12 cellular contexts compared by ENCODE assay signal in genomic region chr2:137963535-137964065, GRCh38. TPM values are rescaled to one million over a fixed set of nuclear protein-coding genes. Genes with fewer than 3 reads are reported as not detected.
DNase-seq lines count a peak whose midpoint lies in the region; ATAC-seq, FAIRE-seq and TF ChIP-seq lines count a peak whose summit lies in the region.
"Had no signal": no experiment of that assay in that cellular context is flagged by ENCODE, and none has a peak within 500 bp of the region (broad histone marks: within the 10 kb centered on the region; RNA-seq: fewer than 3 reads in every experiment).

No MANE protein-coding gene starts in this region.

- TF ChIP-seq POLR2A in suprapubic skin (IDR thresholded peaks at IDR 0.05) = no peak

- WGBS in mesodermal cell (ENCODE audit: insufficient coverage in 2 of 2), 2 experiments = 57 to 60% methylated on average over 7 to 8 of the region's 9 CpGs
- 63% methylated on average over 9 of the region's 9 CpGs for WGBS in suprapubic skin

- DNase-seq in KBM-7 = peak; percentile 6
- DNase-seq in suprapubic skin (ENCODE audit: low spot score in 2 of 2) = no peak
- DNase-seq in NOMO-1 treated with DMSO at 0.1 percent for 48 hours (lab: John Stamatoyannopoulos, UW; ENCODE audit: unreplicated experiment) = no peak
- DNase-seq in COLO668 (lab: John Stamatoyannopoulos, UW; ENCODE audit: unreplicated experiment) = no peak
- DNase-seq in urothelium cell line (ENCODE audit: low spot score) = no peak
- no peak for DNase-seq in natural killer cell treated with Interleukin-12 subunit alpha and Interleukin-12 subunit beta and Interleukin-15 and Interleukin-18, amount 100 ng/mL, for 72 hours (ENCODE audit: low spot score)
- DNase-seq: stimulated activated CD4-positive, alpha-beta T cell treated with anti-CD3 and anti-CD28 coated beads, Interleukin-2, amount 100 ng/mL, for 48 hours; WERI-Rb-1 had no signal

- peak overlapping the region; percentile 90 for H3K27ac ChIP-seq in duodenal mucosa (ENCODE audit: low read depth, low read length)
- peak overlapping the region; percentile 99 for H3K27ac ChIP-seq in mesodermal cell (ENCODE audit: low read depth, low read length, severe bottlenecking)
- H3K27ac ChIP-seq in suprapubic skin = peak overlapping the region; percentile 88
- H3K27ac ChIP-seq: WERI-Rb-1 had no signal

- in situ Hi-C loops in KBM-7 (cut with MboI; ENCODE audit: low pct_unique_long_range_greater_than_20kb, low sequenced_read_pairs) = no loop called here

- H3K27ac Mint-ChIP-seq in natural killer cell treated with Interleukin-12 subunit alpha and Interleukin-12 subunit beta and Interleukin-15 and Interleukin-18, amount 100 ng/mL, for 72 hours = no peak overlapping the region
- H3K27ac Mint-ChIP-seq: activated naive CD8-positive, alpha-beta T cell had no signal

- FAIRE-seq in urothelium cell line (lab: Jason Lieb, UNC) = no peak
- FAIRE-seq: G401.6 had no signal

- no peak for TF ChIP-seq CTCF in suprapubic skin (IDR thresholded peaks at IDR 0.05)

- ATAC-seq in natural killer cell treated with Interleukin-12 subunit alpha and Interleukin-12 subunit beta and Interleukin-15 and Interleukin-18, amount 100 ng/mL, for 72 hours = no peak

- H3K4me3 ChIP-seq in duodenal mucosa (ENCODE audit: low read depth in 1 of 2, low read length in 2 of 2) = peak overlapping the region; percentile 78 to 88
- peak overlapping the region; percentile 44 for H3K4me3 ChIP-seq in mesodermal cell (ENCODE audit: extremely low read depth, insufficient read depth, low read length, poor library complexity, severe bottlenecking)
- H3K4me3 ChIP-seq in suprapubic skin = peak overlapping the region; percentile 44

- H3K9me3 Mint-ChIP-seq in natural killer cell treated with Interleukin-12 subunit alpha and Interleukin-12 subunit beta and Interleukin-15 and Interleukin-18, amount 100 ng/mL, for 72 hours = peaks cover 9% of the 10 kb centered on the region

- H3K36me3 ChIP-seq in duodenal mucosa (ENCODE audit: control insufficient read depth in 1 of 2, insufficient read depth in 2 of 2, low read length in 2 of 2) (peaks cover 0 to 3% of the 10 kb centered on the region in 2 donors), mesodermal cell (ENCODE audit: control insufficient read depth, insufficient read depth, low read length) (peaks cover 10% of the 10 kb centered on the region), suprapubic skin (no peaks in the 10 kb centered on the region)
- H3K36me3 ChIP-seq: WERI-Rb-1 had no signal

- no peaks in the 10 kb centered on the region for H3K4me1 Mint-ChIP-seq in natural killer cell treated with Interleukin-12 subunit alpha and Interleukin-12 subunit beta and Interleukin-15 and Interleukin-18, amount 100 ng/mL, for 72 hours (ENCODE audit: low read depth in 2 of 2)

- H3K4me1 ChIP-seq in duodenal mucosa (ENCODE audit: control insufficient read depth in 1 of 2, insufficient read depth in 2 of 2, low read length in 2 of 2) (peaks cover 17 to 20% of the 10 kb centered on the region in 2 donors), mesodermal cell (ENCODE audit: control insufficient read depth, insufficient read depth, low read length, poor library complexity, severe bottlenecking) (peaks cover 6% of the 10 kb centered on the region), suprapubic skin (peaks cover 26% of the 10 kb centered on the region)

- H3K4me3 Mint-ChIP-seq in natural killer cell treated with Interleukin-12 subunit alpha and Interleukin-12 subunit beta and Interleukin-15 and Interleukin-18, amount 100 ng/mL, for 72 hours = no peak overlapping the region
- H3K4me3 Mint-ChIP-seq: activated naive CD8-positive, alpha-beta T cell had no signal

- H3K27me3 Mint-ChIP-seq in natural killer cell treated with Interleukin-12 subunit alpha and Interleukin-12 subunit beta and Interleukin-15 and Interleukin-18, amount 100 ng/mL, for 72 hours = no peaks in the 10 kb centered on the region
- H3K27me3 Mint-ChIP-seq: activated naive CD8-positive, alpha-beta T cell had no signal

- H3K9ac ChIP-seq in duodenal mucosa (ENCODE audit: low read depth in 1 of 2, low read length in 2 of 2) = peak overlapping the region; percentile 69 to 70

- TF ChIP-seq EP300 in suprapubic skin (IDR thresholded peaks at IDR 0.05) = no peak

- H3K9me3 ChIP-seq in duodenal mucosa (ENCODE audit: control insufficient read depth in 1 of 2, low read length in 2 of 2) (no peaks in the 10 kb centered on the region), mesodermal cell (ENCODE audit: control insufficient read depth, low read length) (no peaks in the 10 kb centered on the region), suprapubic skin (no peaks in the 10 kb centered on the region)

- H3K36me3 Mint-ChIP-seq in natural killer cell treated with Interleukin-12 subunit alpha and Interleukin-12 subunit beta and Interleukin-15 and Interleukin-18, amount 100 ng/mL, for 72 hours = no peaks in the 10 kb centered on the region
- H3K36me3 Mint-ChIP-seq: activated naive CD8-positive, alpha-beta T cell had no signal

- H3K27me3 ChIP-seq in duodenal mucosa (ENCODE audit: control insufficient read depth in 1 of 2, insufficient read depth in 2 of 2, low read length in 2 of 2) (no peaks in the 10 kb centered on the region), suprapubic skin (no peaks in the 10 kb centered on the region)

RNA-seq across cellular contexts. Expression of gene HNMT, which starts 0.7 kb away (rescaled TPM):
- 18.5 TPM for polyA plus RNA-seq in mesodermal cell (2013, experiment 1 of 2)
- polyA plus RNA-seq in mesodermal cell (2013, experiment 2 of 2) = 24.7 TPM
- total RNA-seq in suprapubic skin = 10 to 100 TPM; 16.7 to 28.5 (median 19.9) TPM
- total RNA-seq in natural killer cell treated with Interleukin-12 subunit alpha and Interleukin-12 subunit beta and Interleukin-15 and Interleukin-18, amount 100 ng/mL, for 72 hours = not detected

Comparison
In these comparisons a context has a peak if more than half of its experiments do, and no peak if none do; other contexts are left out.
1. RNA of gene HNMT, which starts 0.7 kb away (total RNA-seq): 16.7 to 28.5 TPM in suprapubic skin; not detected in natural killer cell treated with Interleukin-12 subunit alpha and Interleukin-12 subunit beta and Interleukin-15 and Interleukin-18, amount 100 ng/mL, for 72 hours; every median in the first group is over 10 times any median in the second.
2. Peak in every context shown above with its lines, with median percentiles within 50 percentile points of each other: H3K27ac ChIP-seq and H3K4me3 ChIP-seq.